In the genomic region with DNA sequence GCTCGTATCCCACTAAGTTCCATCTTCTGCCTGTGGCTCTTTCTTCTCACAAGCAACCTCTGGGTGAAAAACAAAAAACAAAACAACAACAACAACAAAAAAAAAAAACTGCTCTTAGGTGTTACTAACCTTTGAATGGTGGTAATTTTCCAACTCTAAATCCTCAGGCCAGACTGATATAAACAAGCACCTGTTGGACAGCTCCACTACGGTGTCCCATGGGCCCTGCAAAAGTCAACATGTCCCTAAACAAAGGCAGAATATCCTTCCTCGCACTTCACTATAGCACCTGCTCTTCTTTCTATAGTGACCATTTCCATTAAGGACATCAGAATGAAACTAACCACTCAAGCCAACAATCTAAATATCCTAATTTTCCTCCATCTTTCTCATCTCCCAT, we compare ENCODE assay signal across 34 cellular contexts. TPM values are rescaled to one million over a fixed set of nuclear protein-coding genes. Genes with fewer than 3 reads are reported as not detected.
"Had no signal": no experiment of that assay in that cellular context is flagged by ENCODE, and none has a peak within 500 bp of the region (broad histone marks: within the 10 kb centered on the region; RNA-seq: fewer than 3 reads in every experiment).

No MANE protein-coding gene starts in this region.

- H3K9me3 Mint-ChIP-seq: activated B cell treated with CpG ODN at 0.5 μM for 24 hours; activated CD4-positive, alpha-beta memory T cell treated with anti-CD3 and anti-CD28 coated beads, Interleukin-2, amount 10 ng/mL, durations not matched to agents 7 days and 5 days; activated naive CD4-positive, alpha-beta T cell treated with anti-CD3 and anti-CD28 coated beads, Interleukin-2, amount 10 ng/mL, durations not matched to agents 7 days and 5 days; activated naive CD8-positive, alpha-beta T cell treated with anti-CD3 and anti-CD28 coated beads, Interleukin-2, amount 50 U/mL, for 24 hours had no signal

- H3K27ac Mint-ChIP-seq: activated B cell treated with CpG ODN at 0.5 μM for 24 hours; activated CD4-positive, alpha-beta memory T cell treated with anti-CD3 and anti-CD28 coated beads, Interleukin-2, amount 10 ng/mL, durations not matched to agents 7 days and 5 days; activated CD8-positive, alpha-beta memory T cell treated with anti-CD3 and anti-CD28 coated beads, Interleukin-2, amount 10 ng/mL, durations not matched to agents 7 days and 5 days; activated naive CD4-positive, alpha-beta T cell treated with anti-CD3 and anti-CD28 coated beads, Interleukin-2, amount 10 ng/mL, durations not matched to agents 7 days and 5 days; activated naive CD8-positive, alpha-beta T cell; activated naive CD8-positive, alpha-beta T cell treated with anti-CD3 and anti-CD28 coated beads, Interleukin-2, amount 50 U/mL, for 24 hours; brain had no signal

- DNase-seq: activated B cell treated with CpG ODN at 0.5 μM for 24 hours; activated CD4-positive, alpha-beta memory T cell treated with anti-CD3 and anti-CD28 coated beads, Interleukin-2, amount 10 ng/mL, durations not matched to agents 7 days and 5 days; activated CD4-positive, alpha-beta T cell treated with anti-CD3 and anti-CD28 coated beads for 1 hour; activated CD4-positive, alpha-beta T cell treated with anti-CD3 and anti-CD28 coated beads for 48 hours; activated CD8-positive, alpha-beta memory T cell treated with anti-CD3 and anti-CD28 coated beads for 24 hours; activated CD8-positive, alpha-beta memory T cell treated with anti-CD3 and anti-CD28 coated beads, Interleukin-2, amount 10 ng/mL, durations not matched to agents 7 days and 5 days; activated CD8-positive, alpha-beta memory T cell treated with anti-CD3 and anti-CD28 coated beads, Interleukin-2, amount 50 U/mL, for 48 hours; activated effector memory CD4-positive, alpha-beta T cell treated with Interleukin-2 at 50 U/mL for 16 hours; activated naive CD4-positive, alpha-beta T cell treated with anti-CD3 and anti-CD28 coated beads, Interleukin-2, amount 10 ng/mL, durations not matched to agents 7 days and 5 days; activated naive CD8-positive, alpha-beta T cell treated with anti-CD3 and anti-CD28 coated beads, Interleukin-2, amount 50 U/mL, for 24 hours; activated T-cell treated with anti-CD3 and anti-CD28 coated beads, Interleukin-2, amount 50 U/mL, for 48 hours; anterior cingulate cortex; caudate nucleus; cerebellar nuclear complex; MM.1S; MV-4-11; NCI-H1092; NCI-H1930; NCI-H2081 treated with DMSO at 0.1 percent for 48 hours; NCI-H345; NCI-H524 treated with DMSO at 0.1 percent for 48 hours; NCI-H774; SHP77; SJCRH30; SW 1271; T-helper 1 cell; T-helper 2 cell; T-helper 9 cell had no signal

- ATAC-seq: activated CD8-positive, alpha-beta memory T cell treated with anti-CD3 and anti-CD28 coated beads, Interleukin-2, amount 10 ng/mL, durations not matched to agents 7 days and 5 days; activated naive CD8-positive, alpha-beta T cell treated with anti-CD3 and anti-CD28 coated beads, Interleukin-2, amount 50 U/mL, for 24 hours; Panc1 had no signal

- H3K9me3 ChIP-seq: SJCRH30 had no signal

- H3K36me3 Mint-ChIP-seq: activated CD8-positive, alpha-beta memory T cell treated with anti-CD3 and anti-CD28 coated beads, Interleukin-2, amount 10 ng/mL, durations not matched to agents 7 days and 5 days; activated naive CD4-positive, alpha-beta T cell treated with anti-CD3 and anti-CD28 coated beads, Interleukin-2, amount 10 ng/mL, durations not matched to agents 7 days and 5 days; activated naive CD8-positive, alpha-beta T cell; brain had no signal

- H3K36me3 ChIP-seq: SJCRH30 had no signal

- FAIRE-seq: bronchial epithelial cell had no signal

- H3K27me3 Mint-ChIP-seq: activated naive CD4-positive, alpha-beta T cell treated with anti-CD3 and anti-CD28 coated beads, Interleukin-2, amount 10 ng/mL, durations not matched to agents 7 days and 5 days had no signal

- H3K27ac ChIP-seq: SJCRH30, SK-N-MC, VCaP had no signal

- H3K4me1 Mint-ChIP-seq: activated CD4-positive, alpha-beta memory T cell treated with anti-CD3 and anti-CD28 coated beads, Interleukin-2, amount 10 ng/mL, durations not matched to agents 7 days and 5 days; activated naive CD4-positive, alpha-beta T cell treated with anti-CD3 and anti-CD28 coated beads, Interleukin-2, amount 10 ng/mL, durations not matched to agents 7 days and 5 days; activated naive CD8-positive, alpha-beta T cell treated with anti-CD3 and anti-CD28 coated beads, Interleukin-2, amount 50 U/mL, for 24 hours had no signal

- H3K4me3 ChIP-seq: SJCRH30, SK-N-MC had no signal

- H3K4me3 Mint-ChIP-seq: activated B cell treated with CpG ODN at 0.5 μM for 24 hours; activated CD4-positive, alpha-beta memory T cell treated with anti-CD3 and anti-CD28 coated beads, Interleukin-2, amount 10 ng/mL, durations not matched to agents 7 days and 5 days; activated CD8-positive, alpha-beta memory T cell treated with anti-CD3 and anti-CD28 coated beads, Interleukin-2, amount 10 ng/mL, durations not matched to agents 7 days and 5 days; activated naive CD4-positive, alpha-beta T cell treated with anti-CD3 and anti-CD28 coated beads, Interleukin-2, amount 10 ng/mL, durations not matched to agents 7 days and 5 days; activated naive CD8-positive, alpha-beta T cell; activated naive CD8-positive, alpha-beta T cell treated with anti-CD3 and anti-CD28 coated beads, Interleukin-2, amount 50 U/mL, for 24 hours; brain had no signal

- H3K27me3 ChIP-seq: SJCRH30 had no signal

RNA-seq across cellular contexts. Expression of gene PARM1, which starts 54.6 kb away (rescaled TPM):
- total RNA-seq: activated CD4-positive, alpha-beta memory T cell treated with anti-CD3 and anti-CD28 coated beads, Interleukin-2, amount 10 ng/mL, durations not matched to agents 7 days and 5 days; bronchial epithelial cell had no signal
